8 cellular contexts compared by ENCODE assay signal in genomic region chr6:4774715-4775590, GRCh38. TPM values are rescaled to one million over a fixed set of nuclear protein-coding genes. Genes with fewer than 3 reads are reported as not detected.
DNase-seq lines count a peak whose midpoint lies in the region; ATAC-seq and TF ChIP-seq lines count a peak whose summit lies in the region.

No MANE protein-coding gene starts in this region.

- no peak for TF ChIP-seq CTCF in colonic mucosa (IDR thresholded peaks at IDR 0.05)
- TF ChIP-seq CTCF in right lobe of liver (IDR thresholded peaks at IDR 0.05): no peak

- no peaks in the 10 kb centered on the region for H3K27me3 ChIP-seq in colonic mucosa
- H3K27me3 ChIP-seq in right lobe of liver: no peaks in the 10 kb centered on the region

- H3K4me1 Mint-ChIP-seq in T-helper 17 cell: peaks cover 25% of the 10 kb centered on the region
- peaks cover 53% of the 10 kb centered on the region for H3K4me1 Mint-ChIP-seq in stimulated activated naive CD8-positive, alpha-beta T cell treated with anti-CD3 and anti-CD28 coated beads, Interleukin-15, Interleukin-2, amounts not matched to agents 100 ng/mL and 50 ng/mL, for 24 hours (ENCODE audit: low read depth)

- H3K36me3 ChIP-seq in colonic mucosa: no peaks in the 10 kb centered on the region
- H3K36me3 ChIP-seq in right lobe of liver: no peaks in the 10 kb centered on the region

- intact Hi-C loops in colonic mucosa (cut with DNase I): loop anchor here (10.0 kb wide), 1 partner anchor 460 kb away; no protein-coding TSS in a partner anchor
- intact Hi-C loops in right lobe of liver (cut with DNase I): no loop called here

- WGBS in right lobe of liver (ENCODE audit: insufficient coverage, low coverage, low lambda C conversion rate, missing lambda C conversion rate): 9% methylated on average over 34 of the region's 55 CpGs

- DNase-seq in stimulated activated CD4-positive, alpha-beta T cell treated with anti-CD3 and anti-CD28 coated beads, Interleukin-12 subunit alpha, Interleukin-12 subunit beta, amount 100 ng/mL, for 4 hours: peak; percentile 23
- DNase-seq in stimulated activated CD4-positive, alpha-beta T cell treated with anti-CD3 and anti-CD28 coated beads, Interleukin-1b, Interleukin-23, amount 100 ng/mL, for 48 hours: no peak
- DNase-seq in T-helper 17 cell: peak in 2 of 3 donors; percentile 16 to 22
- DNase-seq in colonic mucosa: peak; percentile 47
- DNase-seq in right lobe of liver: peak in 2 of 3 donors; percentile 51 to 63
- DNase-seq in NCI-H345 treated with DMSO at 0.1 percent for 48 hours (lab: John Stamatoyannopoulos, UW; ENCODE audit: unreplicated experiment): no peak
- no peak for DNase-seq in hippocampal formation (lab: John Stamatoyannopoulos, UW)

- H3K9me3 Mint-ChIP-seq in stimulated activated naive CD8-positive, alpha-beta T cell treated with anti-CD3 and anti-CD28 coated beads, Interleukin-15, Interleukin-2, amounts not matched to agents 100 ng/mL and 50 ng/mL, for 24 hours: peaks cover 12% of the 10 kb centered on the region

- H3K4me3 ChIP-seq in colonic mucosa: peak overlapping the region; percentile 46
- peak overlapping the region; percentile 42 to 74 (median 62) for H3K4me3 ChIP-seq in right lobe of liver

- H3K4me1 ChIP-seq in colonic mucosa (peaks cover 5% of the 10 kb centered on the region), right lobe of liver (peaks cover 0 to 7% (median 0%) of the 10 kb centered on the region in 4 donors)

- ATAC-seq in T-helper 17 cell (no peak), right lobe of liver (peak; percentile 1 to 10 (median 4))

- peak overlapping the region; percentile 56 for H3K27ac Mint-ChIP-seq in T-helper 17 cell
- H3K27ac Mint-ChIP-seq in stimulated activated naive CD8-positive, alpha-beta T cell treated with anti-CD3 and anti-CD28 coated beads, Interleukin-15, Interleukin-2, amounts not matched to agents 100 ng/mL and 50 ng/mL, for 24 hours: peak overlapping the region; percentile 83

- no peaks in the 10 kb centered on the region for H3K36me3 Mint-ChIP-seq in T-helper 17 cell (ENCODE audit: low read depth)
- peaks cover 18% of the 10 kb centered on the region for H3K36me3 Mint-ChIP-seq in stimulated activated naive CD8-positive, alpha-beta T cell treated with anti-CD3 and anti-CD28 coated beads, Interleukin-15, Interleukin-2, amounts not matched to agents 100 ng/mL and 50 ng/mL, for 24 hours (ENCODE audit: low read depth)

- peak overlapping the region; percentile 62 for H3K27ac ChIP-seq in colonic mucosa
- no peak overlapping the region for H3K27ac ChIP-seq in right lobe of liver

- TF ChIP-seq POLR2A in right lobe of liver (IDR thresholded peaks at IDR 0.05): no peak

- peak overlapping the region; percentile 92 for H3K4me3 Mint-ChIP-seq in T-helper 17 cell
- H3K4me3 Mint-ChIP-seq in stimulated activated naive CD8-positive, alpha-beta T cell treated with anti-CD3 and anti-CD28 coated beads, Interleukin-15, Interleukin-2, amounts not matched to agents 100 ng/mL and 50 ng/mL, for 24 hours: peak overlapping the region; percentile 84

- H3K9me3 ChIP-seq in T-helper 17 cell (ENCODE audit: control insufficient read depth, low read length, poor library complexity, severe bottlenecking): no peaks in the 10 kb centered on the region
- H3K9me3 ChIP-seq in colonic mucosa: no peaks in the 10 kb centered on the region
- no peaks in the 10 kb centered on the region for H3K9me3 ChIP-seq in right lobe of liver

- no peaks in the 10 kb centered on the region for H3K27me3 Mint-ChIP-seq in T-helper 17 cell
- H3K27me3 Mint-ChIP-seq in stimulated activated naive CD8-positive, alpha-beta T cell treated with anti-CD3 and anti-CD28 coated beads, Interleukin-15, Interleukin-2, amounts not matched to agents 100 ng/mL and 50 ng/mL, for 24 hours: peaks cover 16% of the 10 kb centered on the region

- H3K9ac ChIP-seq in colonic mucosa (ENCODE audit: low read depth in 2 of 2, low read length in 2 of 2): peak overlapping the region; percentile 70

RNA-seq across cellular contexts. Expression of gene CDYL, which starts 1.3 kb away (rescaled TPM):
- 10 to 100 TPM; 21.2 to 31.5 TPM for total RNA-seq in T-helper 17 cell
- 10 to 100 TPM; 44.3 to 48.6 TPM for total RNA-seq in colonic mucosa
- total RNA-seq in right lobe of liver: 10 to 100 TPM in 5 of 6 experiments, 1 to 10 TPM in 1; 5.0 to 16.1 (median 13.1) TPM

Comparison
In these comparisons a context has a peak if more than half of its experiments do, and no peak if none do; other contexts are left out.
1. DNase-seq: peak in stimulated activated CD4-positive, alpha-beta T cell treated with anti-CD3 and anti-CD28 coated beads, Interleukin-12 subunit alpha, Interleukin-12 subunit beta, amount 100 ng/mL, for 4 hours (single experiment), T-helper 17 cell (2 of 3), colonic mucosa (single experiment) and right lobe of liver (2 of 3); none in stimulated activated CD4-positive, alpha-beta T cell treated with anti-CD3 and anti-CD28 coated beads, Interleukin-1b, Interleukin-23, amount 100 ng/mL, for 48 hours (single experiment), NCI-H345 treated with DMSO at 0.1 percent for 48 hours (single experiment) and hippocampal formation (0 of 2).